In the genomic region with DNA sequence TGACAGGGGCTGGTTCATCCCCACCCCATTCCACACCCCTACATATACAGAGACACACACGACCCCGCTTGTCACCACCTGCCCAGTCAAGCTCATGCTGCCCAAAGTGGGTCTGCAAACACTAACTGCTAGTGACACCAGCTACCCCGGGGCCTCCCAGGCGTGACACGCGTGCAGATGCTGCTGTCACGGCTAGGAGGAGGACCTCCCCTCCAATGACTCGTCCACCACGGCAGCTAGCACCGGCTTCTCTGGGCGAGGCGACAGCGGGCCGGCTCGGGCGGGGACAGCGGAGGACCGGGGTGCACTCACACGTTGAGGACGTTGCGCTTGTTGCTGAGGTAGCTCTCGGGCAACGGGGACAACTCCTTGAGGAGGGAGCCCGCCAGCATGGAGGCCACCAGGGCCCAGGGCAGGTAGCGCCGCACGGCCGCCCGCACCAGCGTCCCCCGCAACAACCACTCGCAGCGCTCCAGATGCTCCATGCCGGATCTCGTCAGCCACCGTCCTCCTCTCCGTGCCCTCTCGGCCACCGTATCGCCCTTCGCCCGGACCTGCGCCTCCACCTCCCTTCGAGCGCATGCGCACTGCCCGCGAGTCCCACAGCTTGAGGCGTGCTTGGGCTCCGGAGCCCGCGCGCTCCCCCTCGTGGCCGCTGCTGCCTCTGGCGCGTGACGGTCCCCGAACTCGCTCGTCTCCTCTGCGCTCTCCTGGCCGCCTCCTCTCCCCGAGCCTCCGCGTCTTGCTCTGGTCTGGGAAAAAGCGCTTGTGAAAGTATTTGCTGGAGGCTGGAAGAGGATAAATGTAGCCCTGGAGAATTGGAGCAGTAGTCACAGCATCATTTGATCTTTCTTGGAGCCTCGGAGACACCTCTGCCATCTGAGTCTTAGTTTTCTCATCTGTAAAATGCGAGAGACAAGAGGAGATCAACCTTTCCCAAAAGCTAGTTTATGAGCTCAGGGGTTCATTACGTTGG, we compare ENCODE assay signal across 1 cellular context.
TF ChIP-seq lines count a peak whose summit lies in the region.

TSS of gene FITM2 (minus strand) at position 539 of the 976 bp plus-strand sequence. CDS start at position 485, 54 bp downstream.

TF ChIP-seq in K562, 482 proteins besides CTCF, POLR2A, EP300 and RAD21 (continued from another document and continues in another):
- TF ChIP-seq, protein P1, sequence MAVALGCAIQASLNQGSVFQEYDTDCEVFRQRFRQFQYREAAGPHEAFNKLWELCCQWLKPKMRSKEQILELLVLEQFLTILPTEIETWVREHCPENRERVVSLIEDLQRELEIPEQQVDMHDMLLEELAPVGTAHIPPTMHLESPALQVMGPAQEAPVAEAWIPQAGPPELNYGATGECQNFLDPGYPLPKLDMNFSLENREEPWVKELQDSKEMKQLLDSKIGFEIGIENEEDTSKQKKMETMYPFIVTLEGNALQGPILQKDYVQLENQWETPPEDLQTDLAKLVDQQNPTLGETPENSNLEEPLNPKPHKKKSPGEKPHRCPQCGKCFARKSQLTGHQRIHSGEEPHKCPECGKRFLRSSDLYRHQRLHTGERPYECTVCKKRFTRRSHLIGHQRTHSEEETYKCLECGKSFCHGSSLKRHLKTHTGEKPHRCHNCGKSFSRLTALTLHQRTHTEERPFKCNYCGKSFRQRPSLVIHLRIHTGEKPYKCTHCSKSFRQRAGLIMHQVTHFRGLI (CRISPR knock-in tag; IDR thresholded peaks at IDR 0.05): no peak
- TF ChIP-seq, protein P2, sequence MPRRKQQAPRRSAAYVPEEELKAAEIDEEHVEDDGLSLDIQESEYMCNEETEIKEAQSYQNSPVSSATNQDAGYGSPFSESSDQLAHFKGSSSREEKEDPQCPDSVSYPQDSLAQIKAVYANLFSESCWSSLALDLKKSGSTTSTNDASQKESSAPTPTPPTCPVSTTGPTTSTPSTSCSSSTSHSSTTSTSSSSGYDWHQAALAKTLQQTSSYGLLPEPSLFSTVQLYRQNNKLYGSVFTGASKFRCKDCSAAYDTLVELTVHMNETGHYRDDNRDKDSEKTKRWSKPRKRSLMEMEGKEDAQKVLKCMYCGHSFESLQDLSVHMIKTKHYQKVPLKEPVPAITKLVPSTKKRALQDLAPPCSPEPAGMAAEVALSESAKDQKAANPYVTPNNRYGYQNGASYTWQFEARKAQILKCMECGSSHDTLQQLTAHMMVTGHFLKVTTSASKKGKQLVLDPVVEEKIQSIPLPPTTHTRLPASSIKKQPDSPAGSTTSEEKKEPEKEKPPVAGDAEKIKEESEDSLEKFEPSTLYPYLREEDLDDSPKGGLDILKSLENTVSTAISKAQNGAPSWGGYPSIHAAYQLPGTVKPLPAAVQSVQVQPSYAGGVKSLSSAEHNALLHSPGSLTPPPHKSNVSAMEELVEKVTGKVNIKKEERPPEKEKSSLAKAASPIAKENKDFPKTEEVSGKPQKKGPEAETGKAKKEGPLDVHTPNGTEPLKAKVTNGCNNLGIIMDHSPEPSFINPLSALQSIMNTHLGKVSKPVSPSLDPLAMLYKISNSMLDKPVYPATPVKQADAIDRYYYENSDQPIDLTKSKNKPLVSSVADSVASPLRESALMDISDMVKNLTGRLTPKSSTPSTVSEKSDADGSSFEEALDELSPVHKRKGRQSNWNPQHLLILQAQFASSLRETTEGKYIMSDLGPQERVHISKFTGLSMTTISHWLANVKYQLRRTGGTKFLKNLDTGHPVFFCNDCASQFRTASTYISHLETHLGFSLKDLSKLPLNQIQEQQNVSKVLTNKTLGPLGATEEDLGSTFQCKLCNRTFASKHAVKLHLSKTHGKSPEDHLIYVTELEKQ (CRISPR knock-in tag; IDR thresholded peaks at IDR 0.05): no peak
- no peak for TF ChIP-seq ZFP30 (CRISPR knock-in tag; IDR thresholded peaks at IDR 0.05; ENCODE audit: borderline replicate concordance)
- TF ChIP-seq CREB1 (IDR thresholded peaks at IDR 0.05): no peak; the same call in 1 of the 2 replicates
- TF ChIP-seq CREB1 (CRISPR knock-in tag; IDR thresholded peaks at IDR 0.05): peak; percentile 81
- no peak for TF ChIP-seq HNRNPL (IDR thresholded peaks at IDR 0.05; ENCODE audit: low read depth, low read length)
- TF ChIP-seq RBBP5 (IDR thresholded peaks at IDR 0.05; ENCODE audit: borderline replicate concordance, insufficient read depth, low read length, poor library complexity, severe bottlenecking): peak; percentile 49
- TF ChIP-seq RBM22 (IDR thresholded peaks at IDR 0.05; ENCODE audit: low read depth, low read length, poor library complexity, severe bottlenecking): no peak
- TF ChIP-seq ZNF785 (CRISPR knock-in tag; IDR thresholded peaks at IDR 0.05): no peak
- TF ChIP-seq, protein P3, sequence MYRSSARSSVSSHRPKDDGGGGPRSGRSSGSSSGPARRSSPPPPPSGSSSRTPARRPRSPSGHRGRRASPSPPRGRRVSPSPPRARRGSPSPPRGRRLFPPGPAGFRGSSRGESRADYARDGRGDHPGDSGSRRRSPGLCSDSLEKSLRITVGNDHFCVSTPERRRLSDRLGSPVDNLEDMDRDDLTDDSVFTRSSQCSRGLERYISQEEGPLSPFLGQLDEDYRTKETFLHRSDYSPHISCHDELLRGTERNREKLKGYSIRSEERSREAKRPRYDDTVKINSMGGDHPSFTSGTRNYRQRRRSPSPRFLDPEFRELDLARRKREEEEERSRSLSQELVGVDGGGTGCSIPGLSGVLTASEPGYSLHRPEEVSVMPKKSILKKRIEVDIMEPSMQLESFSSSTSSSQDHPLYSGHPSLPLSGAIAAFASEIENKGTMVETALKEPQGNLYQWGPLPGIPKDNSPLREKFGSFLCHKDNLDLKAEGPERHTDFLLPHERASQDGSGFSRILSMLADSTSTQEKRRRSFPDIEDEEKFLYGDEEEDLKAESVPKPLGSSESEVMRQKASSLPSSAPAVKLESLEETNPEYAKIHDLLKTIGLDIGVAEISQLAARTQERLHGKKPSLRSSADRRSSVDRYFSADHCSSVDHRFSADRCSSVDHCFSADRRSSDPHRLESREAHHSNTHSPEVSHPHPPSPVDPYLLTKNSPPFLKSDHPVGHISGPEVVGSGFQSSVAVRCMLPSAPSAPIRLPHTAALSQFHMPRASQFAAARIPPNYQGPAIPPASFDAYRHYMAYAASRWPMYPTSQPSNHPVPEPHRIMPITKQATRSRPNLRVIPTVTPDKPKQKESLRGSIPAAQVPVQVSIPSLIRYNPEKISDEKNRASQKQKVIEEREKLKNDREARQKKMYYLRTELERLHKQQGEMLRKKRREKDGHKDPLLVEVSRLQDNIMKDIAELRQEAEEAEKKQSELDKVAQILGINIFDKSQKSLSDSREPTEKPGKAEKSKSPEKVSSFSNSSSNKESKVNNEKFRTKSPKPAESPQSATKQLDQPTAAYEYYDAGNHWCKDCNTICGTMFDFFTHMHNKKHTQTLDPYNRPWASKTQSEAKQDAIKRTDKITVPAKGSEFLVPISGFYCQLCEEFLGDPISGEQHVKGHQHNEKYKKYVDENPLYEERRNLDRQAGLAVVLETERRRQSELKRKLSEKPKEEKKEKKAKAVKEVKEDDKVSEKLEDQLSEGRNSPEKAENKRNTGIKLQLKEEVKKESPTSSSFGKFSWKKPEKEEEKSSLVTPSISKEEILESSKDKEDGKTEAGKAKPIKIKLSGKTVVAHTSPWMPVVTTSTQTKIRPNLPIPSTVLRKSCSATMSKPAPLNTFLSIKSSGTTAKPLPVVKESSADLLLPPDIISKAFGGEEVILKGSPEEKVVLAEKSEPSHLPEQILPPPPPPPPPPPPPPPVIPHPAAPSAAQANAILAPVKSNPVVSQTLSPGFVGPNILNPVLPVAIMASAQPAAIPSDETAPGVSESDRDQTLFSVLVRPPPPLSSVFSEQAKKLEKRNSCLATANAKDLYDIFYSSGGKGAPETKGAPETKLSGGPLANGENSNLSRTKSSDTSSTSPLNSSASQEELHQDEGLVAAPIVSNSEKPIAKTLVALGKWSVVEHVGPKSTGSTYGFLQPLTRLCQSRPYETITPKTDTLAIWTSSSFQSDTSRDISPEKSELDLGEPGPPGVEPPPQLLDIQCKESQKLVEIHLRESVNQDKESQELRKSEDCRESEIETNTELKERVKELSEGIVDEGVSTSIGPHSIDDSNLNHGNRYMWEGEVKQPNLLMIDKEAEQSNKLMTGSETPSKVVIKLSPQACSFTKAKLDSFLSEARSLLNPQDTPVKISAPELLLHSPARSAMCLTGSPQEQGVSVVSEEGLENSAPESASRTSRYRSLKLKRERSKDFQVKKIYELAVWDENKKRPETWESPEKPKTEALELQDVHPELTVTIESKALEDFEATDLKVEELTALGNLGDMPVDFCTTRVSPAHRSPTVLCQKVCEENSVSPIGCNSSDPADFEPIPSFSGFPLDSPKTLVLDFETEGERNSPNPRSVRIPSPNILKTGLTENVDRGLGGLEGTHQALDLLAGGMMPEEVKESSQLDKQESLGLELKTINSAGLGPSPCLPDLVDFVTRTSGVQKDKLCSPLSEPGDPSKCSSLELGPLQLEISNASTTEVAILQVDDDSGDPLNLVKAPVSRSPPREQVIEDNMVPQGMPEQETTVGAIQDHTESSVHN (IDR thresholded peaks at IDR 0.05; ENCODE audit: borderline replicate concordance in 1 of 2, low read depth in 1 of 2): no peak
- no peak for TF ChIP-seq HMG20B (CRISPR knock-in tag; IDR thresholded peaks at IDR 0.05)
- no peak for TF ChIP-seq ZNF655 (CRISPR knock-in tag; IDR thresholded peaks at IDR 0.05)
- TF ChIP-seq CBX5 (IDR thresholded peaks at IDR 0.05; ENCODE audit: borderline replicate concordance, low read depth): no peak
- TF ChIP-seq DIDO1 (tag; IDR thresholded peaks at IDR 0.05; ENCODE audit: low read depth): no peak
- TF ChIP-seq ZNF24 (IDR thresholded peaks at IDR 0.05): no peak
- no peak for TF ChIP-seq CREBBP (IDR thresholded peaks at IDR 0.05; ENCODE audit: low read depth, low read length)
- TF ChIP-seq HIVEP1 (CRISPR knock-in tag; IDR thresholded peaks at IDR 0.05): no peak
- TF ChIP-seq CHAMP1 (IDR thresholded peaks at IDR 0.05): no peak
- 0 out of 2 replicates have a peak, but pooled peaks have one; percentile 75 for TF ChIP-seq E2F5 (CRISPR knock-in tag; IDR thresholded peaks at IDR 0.05)
- no peak for TF ChIP-seq FUS (optimal IDR thresholded peaks at IDR 0.05; ENCODE audit: low read depth, low read length)
- TF ChIP-seq BCOR (IDR thresholded peaks at IDR 0.05): peak; percentile 58
- peak; percentile 42; the same call in 1 of the 2 replicates for TF ChIP-seq EP400 (IDR thresholded peaks at IDR 0.05)
- TF ChIP-seq ELF4 (CRISPR knock-in tag; IDR thresholded peaks at IDR 0.05): no peak
- TF ChIP-seq ZNF347 (CRISPR knock-in tag; IDR thresholded peaks at IDR 0.05; ENCODE audit: low read depth): no peak
- TF ChIP-seq HOXB6 (CRISPR knock-in tag; IDR thresholded peaks at IDR 0.05; ENCODE audit: borderline replicate concordance): no peak
- TF ChIP-seq, protein P4, sequence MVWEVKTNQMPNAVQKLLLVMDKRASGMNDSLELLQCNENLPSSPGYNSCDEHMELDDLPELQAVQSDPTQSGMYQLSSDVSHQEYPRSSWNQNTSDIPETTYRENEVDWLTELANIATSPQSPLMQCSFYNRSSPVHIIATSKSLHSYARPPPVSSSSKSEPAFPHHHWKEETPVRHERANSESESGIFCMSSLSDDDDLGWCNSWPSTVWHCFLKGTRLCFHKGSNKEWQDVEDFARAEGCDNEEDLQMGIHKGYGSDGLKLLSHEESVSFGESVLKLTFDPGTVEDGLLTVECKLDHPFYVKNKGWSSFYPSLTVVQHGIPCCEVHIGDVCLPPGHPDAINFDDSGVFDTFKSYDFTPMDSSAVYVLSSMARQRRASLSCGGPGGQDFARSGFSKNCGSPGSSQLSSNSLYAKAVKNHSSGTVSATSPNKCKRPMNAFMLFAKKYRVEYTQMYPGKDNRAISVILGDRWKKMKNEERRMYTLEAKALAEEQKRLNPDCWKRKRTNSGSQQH (CRISPR knock-in tag; IDR thresholded peaks at IDR 0.05): no peak
- 0 out of 2 replicates have a peak, but pooled peaks have one; percentile 6 for TF ChIP-seq ZNF384 (IDR thresholded peaks at IDR 0.05; ENCODE audit: low read depth, low read length)
- peak; percentile 76; the same call in 1 of the 2 replicates for TF ChIP-seq NR2C2 (CRISPR knock-in tag; IDR thresholded peaks at IDR 0.05)
- TF ChIP-seq NR2C2 (tag; IDR thresholded peaks at IDR 0.05): peak; percentile 47; the same call in 1 of the 2 replicates
- TF ChIP-seq CBX8 (IDR thresholded peaks at IDR 0.05; ENCODE audit: borderline replicate concordance, extremely low read depth, low read depth, low read length, poor library complexity, severe bottlenecking): no peak
- TF ChIP-seq ZEB2 (IDR thresholded peaks at IDR 0.05): no peak
